6 cellular contexts compared by ENCODE assay signal in genomic region chr2:99153921-99154604, GRCh38. TPM values are rescaled to one million over a fixed set of nuclear protein-coding genes. Genes with fewer than 3 reads are reported as not detected.
DNase-seq lines count a peak whose midpoint lies in the region; ATAC-seq and TF ChIP-seq lines count a peak whose summit lies in the region.

No MANE protein-coding gene starts in this region.

- peak overlapping the region in 4 of 5 experiments; percentile 92 to 99 (median 96) for H3K27ac Mint-ChIP-seq in brain
- H3K27ac Mint-ChIP-seq in neural progenitor cell = peak overlapping the region; percentile 97

- H4K20me1 ChIP-seq in HCT116 (ENCODE audit: insufficient read depth) = no peaks in the 10 kb centered on the region
- H4K20me1 ChIP-seq in neural progenitor cell (ENCODE audit: low read depth) = no peaks in the 10 kb centered on the region

- no peak for TF ChIP-seq CTCF in HCT116 (IDR thresholded peaks at IDR 0.05 in 2 of 3, conservative IDR thresholded peaks at IDR 0.05 in 1 of 3; ENCODE audit: borderline replicate concordance in 1 of 3, insufficient read depth in 1 of 3, low read depth in 2 of 3, low read length in 2 of 3)
- TF ChIP-seq CTCF in brain (conservative IDR thresholded peaks at IDR 0.05) = no peak
- no peak for TF ChIP-seq CTCF in neural progenitor cell (IDR thresholded peaks at IDR 0.05)
- TF ChIP-seq CTCF in GM20000 (IDR thresholded peaks at IDR 0.05; ENCODE audit: extremely low read depth, missing control alignments) = no peak

- peak overlapping the region; percentile 78 for H3K9ac ChIP-seq in HCT116 (ENCODE audit: low read length)
- peak overlapping the region; percentile 33 for H3K9ac ChIP-seq in neural progenitor cell

- peak overlapping the region; percentile 24 for H2AFZ ChIP-seq in HCT116 (ENCODE audit: low read depth, low read length, poor library complexity, severe bottlenecking)
- peak overlapping the region; percentile 97 for H2AFZ ChIP-seq in neural progenitor cell (replicated peaks)

- peaks cover 5% of the 10 kb centered on the region; the same call in 1 of the 2 replicates for H3K79me2 ChIP-seq in HCT116 (ENCODE audit: insufficient read depth, low read length)
- peaks cover 11% of the 10 kb centered on the region for H3K79me2 ChIP-seq in neural progenitor cell (ENCODE audit: low read depth)

- peak overlapping the region; percentile 70 for H3K4me2 ChIP-seq in HCT116 (ENCODE audit: low read length)
- peak overlapping the region; percentile 78 for H3K4me2 ChIP-seq in neural progenitor cell

- H3K4me1 Mint-ChIP-seq in brain (peaks cover 25% of the 10 kb centered on the region), neural progenitor cell (peaks cover 23% of the 10 kb centered on the region)

- RAD21 ChIA-PET in HCT116 (lab: Charles Lee; ENCODE audit: low non-redundant PET in 1 of 2, low total read pairs in 2 of 2, uncharacterized antibody in 2 of 2, unreplicated experiment in 2 of 2) = no interaction called here

- intact Hi-C loops in HCT116 (cut with micrococcal nuclease) = loop anchor here (10.0 kb wide), 1 partner anchor 341 kb away; the partner anchor contains the start of gene REV1

- 0 out of 4 replicates have a peak, but pooled peaks cover 0 to 3% of the 10 kb centered on the region in 2 experiments for H3K36me3 ChIP-seq in HCT116 (ENCODE audit: control insufficient read depth in 1 of 2, insufficient read depth in 2 of 2, low read length in 2 of 2)
- no peaks in the 10 kb centered on the region for H3K36me3 ChIP-seq in neural progenitor cell

- H3K4me3 ChIP-seq in HCT116 (replicated peaks in 1 of 2; ENCODE audit: low read depth in 1 of 2, low read length in 2 of 2) = peak overlapping the region; percentile 71 to 81
- H3K4me3 ChIP-seq in neural progenitor cell = peak overlapping the region; percentile 77

- H3K9me3 ChIP-seq in HCT116 (ENCODE audit: control insufficient read depth in 1 of 2, insufficient read depth in 1 of 2, low read depth in 1 of 2, low read length in 2 of 2) = no peaks in the 10 kb centered on the region
- H3K9me3 ChIP-seq in neural progenitor cell (ENCODE audit: low read depth) = no peaks in the 10 kb centered on the region

- POLR2A ChIA-PET in HCT116 (lab: Charles Lee) = interaction anchor here (1.0 to 1.5 kb wide), 2 partner anchors 10 to 13 kb away, joined by 5 to 9 read pairs; partner anchors contain the start of gene C2orf15

- no peak for TF ChIP-seq POLR2A in HCT116 (IDR thresholded peaks at IDR 0.05; ENCODE audit: borderline replicate concordance, extremely low read depth, insufficient read depth, insufficient read length)

- H3K9me3 Mint-ChIP-seq in brain (no peaks in the 10 kb centered on the region), neural progenitor cell (no peaks in the 10 kb centered on the region)

- no peaks in the 10 kb centered on the region for H3K9me2 ChIP-seq in HCT116 (ENCODE audit: insufficient read depth)

- TSS peak; percentile 68 for BruUV-seq in HCT116 (replicated peaks; lab: Mats Ljungman, UMichigan)

- no peak for ATAC-seq in HCT116

- H3K36me3 Mint-ChIP-seq in brain (peaks cover 10% of the 10 kb centered on the region), neural progenitor cell (peaks cover 3% of the 10 kb centered on the region)

- peak overlapping the region; percentile 61 for H3K27ac ChIP-seq in HCT116 (ENCODE audit: low read depth, low read length)
- H3K27ac ChIP-seq in neural progenitor cell = no peak overlapping the region

- DNase-seq in HCT116 (ENCODE audit: low read depth, low spot score) (no peak), neural progenitor cell (ENCODE audit: low spot score) (peak; percentile 3), occipital lobe (lab: John Stamatoyannopoulos, UW) (no peak), GM20000 (ENCODE audit: low spot score) (no peak)
- no peak for DNase-seq in activated naive CD4-positive, alpha-beta T cell (lab: John Stamatoyannopoulos, UW)

- no peaks in the 10 kb centered on the region for H3K27me3 ChIP-seq in HCT116 (ENCODE audit: insufficient read depth, low read length)
- no peaks in the 10 kb centered on the region for H3K27me3 ChIP-seq in neural progenitor cell

- H3K27me3 Mint-ChIP-seq in brain = peaks cover 8% of the 10 kb centered on the region
- H3K27me3 Mint-ChIP-seq in neural progenitor cell (ENCODE audit: insufficient read depth, low read depth) = peaks cover 2% of the 10 kb centered on the region

- CTCF ChIA-PET in HCT116 (lab: Charles Lee) = no interaction called here

- H3K4me3 Mint-ChIP-seq in brain (no peak overlapping the region), neural progenitor cell (peak overlapping the region; percentile 89)

- peaks cover 13 to 15% of the 10 kb centered on the region in 2 experiments for H3K4me1 ChIP-seq in HCT116 (ENCODE audit: control insufficient read depth in 1 of 2, insufficient read depth in 2 of 2, low read length in 2 of 2)
- H3K4me1 ChIP-seq in neural progenitor cell = peaks cover 7% of the 10 kb centered on the region

- no peak for TF ChIP-seq RAD21 in HCT116 (IDR thresholded peaks at IDR 0.05; ENCODE audit: low read depth)

- H3F3A ChIP-seq in neural progenitor cell (ENCODE audit: low read depth) = peaks cover 13% of the 10 kb centered on the region

TF ChIP-seq in HCT116, 20 proteins besides CTCF, POLR2A, EP300 and RAD21:
- no peak for TF ChIP-seq CBX3 (IDR thresholded peaks at IDR 0.05; ENCODE audit: low read depth)
- TF ChIP-seq EZH2 (IDR thresholded peaks at IDR 0.05) = no peak
- no peak for TF ChIP-seq SRF (IDR thresholded peaks at IDR 0.05; ENCODE audit: low read depth)
- TF ChIP-seq ZBTB33 (IDR thresholded peaks at IDR 0.05; ENCODE audit: extremely low read depth, insufficient replicate concordance, low read length) = no peak
- TF ChIP-seq YY1 (IDR thresholded peaks at IDR 0.05; ENCODE audit: extremely low read depth, insufficient replicate concordance, low read depth, low read length) = no peak

RNA-seq across cellular contexts. Expression of gene TSGA10, which starts 0.7 kb away (rescaled TPM):
- total RNA-seq in HCT116 (2021; ENCODE audit: unreplicated experiment) = 6.6 TPM
- 2.8 and 3.6 TPM in 2 replicates for polyA plus RNA-seq in HCT116 (2012)
- 4.8 TPM for polyA plus RNA-seq in brain (ENCODE audit: insufficient read depth, low read depth, low replicate concordance)
- total RNA-seq in neural progenitor cell (ENCODE audit: low replicate concordance) = 5.8 and 6.6 TPM in 2 replicates
- total RNA-seq in occipital lobe = 21.1 TPM

RNA-seq across cellular contexts. Expression of gene LIPT1, which starts 0.7 kb away (rescaled TPM):
- total RNA-seq in HCT116 (2021; ENCODE audit: unreplicated experiment) = 8.5 TPM
- 4.5 and 6.3 TPM in 2 replicates for polyA plus RNA-seq in HCT116 (2012)
- 3.5 TPM for polyA plus RNA-seq in brain (ENCODE audit: insufficient read depth, low read depth, low replicate concordance)
- 9.1 and 9.6 TPM in 2 replicates for total RNA-seq in neural progenitor cell (ENCODE audit: low replicate concordance)
- 11.5 TPM for total RNA-seq in occipital lobe

RNA-seq across cellular contexts. Expression of gene C2orf15, which starts 12.6 kb away (rescaled TPM):
- total RNA-seq in HCT116 (2021; ENCODE audit: unreplicated experiment) (1.9 TPM), neural progenitor cell (ENCODE audit: low replicate concordance) (5.6 and 5.8 TPM in 2 replicates), occipital lobe (3.7 TPM)
- polyA plus RNA-seq in HCT116 (2012) = 1.2 and 1.5 TPM in 2 replicates
- polyA plus RNA-seq in brain (ENCODE audit: insufficient read depth, low read depth, low replicate concordance) = 10.7 TPM

RNA-seq across cellular contexts. Expression of gene MITD1, which starts 26.8 kb away (rescaled TPM):
- total RNA-seq in HCT116 (2021; ENCODE audit: unreplicated experiment) = 20.7 TPM
- polyA plus RNA-seq in HCT116 (2012) = 12.4 and 13.3 TPM in 2 replicates
- polyA plus RNA-seq in brain (ENCODE audit: insufficient read depth, low read depth, low replicate concordance) = 7.9 TPM
- 51.6 and 82.3 TPM in 2 replicates for total RNA-seq in neural progenitor cell (ENCODE audit: low replicate concordance)
- 20.0 TPM for total RNA-seq in occipital lobe

RNA-seq across cellular contexts. Expression of gene MRPL30, which starts 26.9 kb away (rescaled TPM):
- total RNA-seq in HCT116 (2021; ENCODE audit: unreplicated experiment) (38.1 TPM), neural progenitor cell (ENCODE audit: low replicate concordance) (67.9 and 110 TPM in 2 replicates), occipital lobe (77.8 TPM)
- 16.2 and 21.1 TPM in 2 replicates for polyA plus RNA-seq in HCT116 (2012)
- 31.9 TPM for polyA plus RNA-seq in brain (ENCODE audit: insufficient read depth, low read depth, low replicate concordance)
